Comparison of ENCODE assay signal across 9 cellular contexts in genomic region chr2:196274387-196274809, GRCh38.
DNase-seq lines count a peak whose midpoint lies in the region; ATAC-seq, FAIRE-seq and TF ChIP-seq lines count a peak whose summit lies in the region.
"Had no signal": no experiment of that assay in that cellular context is flagged by ENCODE, and none has a peak within 500 bp of the region (broad histone marks: within the 10 kb centered on the region; RNA-seq: fewer than 3 reads in every experiment).

No MANE protein-coding gene starts in this region.

- H3K9me3 ChIP-seq in effector memory CD4-positive, alpha-beta T cell (ENCODE audit: control insufficient read depth, low read length), result no peaks in the 10 kb centered on the region
- no peaks in the 10 kb centered on the region for H3K9me3 ChIP-seq in spleen

- FAIRE-seq in frontal cortex (lab: Jason Lieb, UNC), result no peak
- FAIRE-seq: islet of Langerhans had no signal

- DNase-seq in NCI-H510A (lab: John Stamatoyannopoulos, UW), result peak; percentile 61
- no peak for DNase-seq in effector memory CD4-positive, alpha-beta T cell
- DNase-seq in spleen, result no peak
- no peak for DNase-seq in frontal cortex (ENCODE audit: low spot score in 2 of 2)
- no peak for DNase-seq in DMS114 treated with DMSO at 0.1 percent for 48 hours (lab: John Stamatoyannopoulos, UW; ENCODE audit: unreplicated experiment)

- peak overlapping the region; percentile 46 for H3K27ac ChIP-seq in effector memory CD4-positive, alpha-beta T cell (ENCODE audit: insufficient read depth, low read length, poor library complexity, severe bottlenecking)
- H3K27ac ChIP-seq in spleen, result peak overlapping the region; percentile 18 to 88 (median 70)

- no peak overlapping the region for H3K4me3 ChIP-seq in effector memory CD4-positive, alpha-beta T cell (ENCODE audit: insufficient read depth, low read depth, low read length, poor library complexity, severe bottlenecking)
- H3K4me3 ChIP-seq in spleen, result no peak overlapping the region

- no peak for TF ChIP-seq POLR2A in spleen (IDR thresholded peaks at IDR 0.05)

- TF ChIP-seq CTCF in spleen (IDR thresholded peaks at IDR 0.05 in 8 of 11, conservative IDR thresholded peaks at IDR 0.05 in 3 of 11), result no peak

- no peaks in the 10 kb centered on the region for H3K27me3 ChIP-seq in effector memory CD4-positive, alpha-beta T cell (replicated peaks; ENCODE audit: control insufficient read depth, insufficient read depth, low read length, poor library complexity, severe bottlenecking)
- no peaks in the 10 kb centered on the region for H3K27me3 ChIP-seq in spleen (replicated peaks in 1 of 7)

- H3K4me1 ChIP-seq in effector memory CD4-positive, alpha-beta T cell (ENCODE audit: control insufficient read depth, insufficient read depth, low read length, poor library complexity, severe bottlenecking), result peaks cover 41% of the 10 kb centered on the region
- H3K4me1 ChIP-seq in spleen, result peaks cover 41 to 61% (median 51%) of the 10 kb centered on the region in 6 donors

- intact Hi-C loops in spleen (cut with DNase I; ENCODE audit: low total_unique reads), result loop anchor here (10.0 kb wide), 1 partner anchor 110 kb away; no protein-coding TSS in a partner anchor

- peak; percentile 63 for ATAC-seq in GM18517 (IDR thresholded peaks at IDR 0.05; ENCODE audit: unreplicated experiment)
- ATAC-seq in HG02588 (IDR thresholded peaks at IDR 0.05; ENCODE audit: unreplicated experiment), result peak; percentile 52
- ATAC-seq: Panc1 had no signal

- no peaks in the 10 kb centered on the region for H3K36me3 ChIP-seq in effector memory CD4-positive, alpha-beta T cell (ENCODE audit: control insufficient read depth, insufficient read depth, low read length)
- H3K36me3 ChIP-seq in spleen, result peaks cover 0 to 15% (median 0%) of the 10 kb centered on the region in 6 donors

- 14 to 43% (median 19%) methylated on average over 1 of the region's 1 CpG for WGBS in spleen, 5 donors
